Comparison of ENCODE assay signal across 15 cellular contexts in the genomic region with DNA sequence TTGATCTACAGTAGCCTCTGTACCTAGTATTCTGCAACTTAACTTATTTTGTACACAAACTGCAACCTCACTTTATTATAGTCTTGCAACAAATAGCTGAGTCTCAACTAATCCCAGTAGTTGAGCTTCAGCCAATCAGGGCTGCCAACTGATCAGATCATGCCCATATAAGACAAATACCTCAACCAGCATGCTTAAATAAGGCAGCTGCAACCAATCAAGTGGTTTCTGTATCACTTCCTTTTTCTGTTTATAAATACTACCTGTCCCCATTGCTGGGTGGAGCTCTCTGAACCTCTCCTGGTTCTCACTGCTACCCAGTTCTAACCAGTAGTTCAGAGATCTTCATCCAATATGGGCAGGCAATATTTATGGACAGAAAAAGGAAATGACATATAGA.
A peak's percentile ranks its signal among the peaks of the same experiment; 100 is the strongest.
DNase-seq lines count a peak whose midpoint lies in the region; ATAC-seq and TF ChIP-seq lines count a peak whose summit lies in the region.
"Had no signal": no experiment of that assay in that cellular context is flagged by ENCODE, and none has a peak within 500 bp of the region (broad histone marks: within the 10 kb centered on the region; RNA-seq: fewer than 3 reads in every experiment).

No MANE protein-coding gene starts in this region.

- ATAC-seq in GM19351 (IDR thresholded peaks at IDR 0.05; ENCODE audit: unreplicated experiment) (peak; percentile 90), HG02623 (IDR thresholded peaks at IDR 0.05; ENCODE audit: unreplicated experiment) (peak; percentile 86), HG03354 (IDR thresholded peaks at IDR 0.05; ENCODE audit: poor library complexity, severe bottlenecking, unreplicated experiment) (peak; percentile 98), SK-N-SH treated with all-trans-retinoic acid at 6 μM for 48 hours (no peak)
- ATAC-seq: activated CD8-positive, alpha-beta memory T cell treated with anti-CD3 and anti-CD28 coated beads, Interleukin-2, amount 10 ng/mL, durations not matched to agents 7 days and 5 days; gastroesophageal sphincter; stimulated activated naive CD8-positive, alpha-beta T cell treated with anti-CD3 and anti-CD28 coated beads, Interleukin-15, Interleukin-2, amounts not matched to agents 100 U/mL and 50 U/mL, for 24 hours had no signal

- H3K4me3 ChIP-seq in GM12864 (ENCODE audit: low read depth, low read length): no peak overlapping the region
- H3K4me3 ChIP-seq: gastroesophageal sphincter had no signal

- DNase-seq in GM12864 (ENCODE audit: low read depth) (peak; percentile 16), cardiac septum (ENCODE audit: low spot score) (no peak), NCI-H748 treated with DMSO at 0.1 percent for 48 hours (lab: John Stamatoyannopoulos, UW) (no peak), SK-N-DZ (ENCODE audit: low spot score) (no peak)
- DNase-seq: activated CD8-positive, alpha-beta memory T cell treated with anti-CD3 and anti-CD28 coated beads, Interleukin-2, amount 10 ng/mL, durations not matched to agents 7 days and 5 days; amygdala; DMS153; IMR-90; NCI-H187; stimulated activated naive CD8-positive, alpha-beta T cell treated with anti-CD3 and anti-CD28 coated beads, Interleukin-15, Interleukin-2, amounts not matched to agents 100 U/mL and 50 U/mL, for 24 hours had no signal

- intact Hi-C loops in cardiac septum (cut with DNase I): no loop called here

- TF ChIP-seq CTCF in GM12864 (IDR thresholded peaks at IDR 0.05; ENCODE audit: low read depth, low read length, missing control alignments): no peak

TF ChIP-seq in SK-N-SH treated with all-trans-retinoic acid at 6 μM for 48 hours, 23 proteins besides CTCF, POLR2A, EP300 and RAD21:
- TF ChIP-seq ESRRG (CRISPR knock-in tag; IDR thresholded peaks at IDR 0.05) (no peak), SNAI2 (CRISPR knock-in tag; IDR thresholded peaks at IDR 0.05) (no peak), ZNF565 (CRISPR knock-in tag; conservative IDR thresholded peaks at IDR 0.05; ENCODE audit: low read depth) (no peak), OSR1 (CRISPR knock-in tag; IDR thresholded peaks at IDR 0.05) (no peak), PPARA (CRISPR knock-in tag; IDR thresholded peaks at IDR 0.05; ENCODE audit: borderline replicate concordance) (no peak), ZNF70 (CRISPR knock-in tag; IDR thresholded peaks at IDR 0.05) (no peak), ZFP30 (CRISPR knock-in tag; IDR thresholded peaks at IDR 0.05) (no peak), TOX (CRISPR knock-in tag; IDR thresholded peaks at IDR 0.05; ENCODE audit: borderline replicate concordance) (no peak)
- TF ChIP-seq, protein P1, sequence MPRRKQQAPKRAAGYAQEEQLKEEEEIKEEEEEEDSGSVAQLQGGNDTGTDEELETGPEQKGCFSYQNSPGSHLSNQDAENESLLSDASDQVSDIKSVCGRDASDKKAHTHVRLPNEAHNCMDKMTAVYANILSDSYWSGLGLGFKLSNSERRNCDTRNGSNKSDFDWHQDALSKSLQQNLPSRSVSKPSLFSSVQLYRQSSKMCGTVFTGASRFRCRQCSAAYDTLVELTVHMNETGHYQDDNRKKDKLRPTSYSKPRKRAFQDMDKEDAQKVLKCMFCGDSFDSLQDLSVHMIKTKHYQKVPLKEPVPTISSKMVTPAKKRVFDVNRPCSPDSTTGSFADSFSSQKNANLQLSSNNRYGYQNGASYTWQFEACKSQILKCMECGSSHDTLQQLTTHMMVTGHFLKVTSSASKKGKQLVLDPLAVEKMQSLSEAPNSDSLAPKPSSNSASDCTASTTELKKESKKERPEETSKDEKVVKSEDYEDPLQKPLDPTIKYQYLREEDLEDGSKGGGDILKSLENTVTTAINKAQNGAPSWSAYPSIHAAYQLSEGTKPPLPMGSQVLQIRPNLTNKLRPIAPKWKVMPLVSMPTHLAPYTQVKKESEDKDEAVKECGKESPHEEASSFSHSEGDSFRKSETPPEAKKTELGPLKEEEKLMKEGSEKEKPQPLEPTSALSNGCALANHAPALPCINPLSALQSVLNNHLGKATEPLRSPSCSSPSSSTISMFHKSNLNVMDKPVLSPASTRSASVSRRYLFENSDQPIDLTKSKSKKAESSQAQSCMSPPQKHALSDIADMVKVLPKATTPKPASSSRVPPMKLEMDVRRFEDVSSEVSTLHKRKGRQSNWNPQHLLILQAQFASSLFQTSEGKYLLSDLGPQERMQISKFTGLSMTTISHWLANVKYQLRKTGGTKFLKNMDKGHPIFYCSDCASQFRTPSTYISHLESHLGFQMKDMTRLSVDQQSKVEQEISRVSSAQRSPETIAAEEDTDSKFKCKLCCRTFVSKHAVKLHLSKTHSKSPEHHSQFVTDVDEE (CRISPR knock-in tag; IDR thresholded peaks at IDR 0.05): no peak
- TF ChIP-seq, protein P2, sequence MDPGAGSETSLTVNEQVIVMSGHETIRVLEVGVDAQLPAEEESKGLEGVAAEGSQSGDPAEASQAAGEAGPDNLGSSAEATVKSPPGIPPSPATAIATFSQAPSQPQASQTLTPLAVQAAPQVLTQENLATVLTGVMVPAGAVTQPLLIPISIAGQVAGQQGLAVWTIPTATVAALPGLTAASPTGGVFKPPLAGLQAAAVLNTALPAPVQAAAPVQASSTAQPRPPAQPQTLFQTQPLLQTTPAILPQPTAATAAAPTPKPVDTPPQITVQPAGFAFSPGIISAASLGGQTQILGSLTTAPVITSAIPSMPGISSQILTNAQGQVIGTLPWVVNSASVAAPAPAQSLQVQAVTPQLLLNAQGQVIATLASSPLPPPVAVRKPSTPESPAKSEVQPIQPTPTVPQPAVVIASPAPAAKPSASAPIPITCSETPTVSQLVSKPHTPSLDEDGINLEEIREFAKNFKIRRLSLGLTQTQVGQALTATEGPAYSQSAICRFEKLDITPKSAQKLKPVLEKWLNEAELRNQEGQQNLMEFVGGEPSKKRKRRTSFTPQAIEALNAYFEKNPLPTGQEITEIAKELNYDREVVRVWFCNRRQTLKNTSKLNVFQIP (CRISPR knock-in tag; IDR thresholded peaks at IDR 0.05; ENCODE audit: borderline replicate concordance, low read depth): no peak
